Comparison of ENCODE assay signal across 23 cellular contexts in genomic region chr12:66549050-66549389, GRCh38.
"Had no signal": no experiment of that assay in that cellular context is flagged by ENCODE, and none has a peak within 500 bp of the region (broad histone marks: within the 10 kb centered on the region; RNA-seq: fewer than 3 reads in every experiment).

No MANE protein-coding gene starts in this region.

- H2AFZ ChIP-seq: neural progenitor cell had no signal

- H3K4me1 ChIP-seq: esophagus squamous epithelium, neural progenitor cell, stomach had no signal

- H3K9ac ChIP-seq: neural progenitor cell had no signal

- H3K4me2 ChIP-seq: neural progenitor cell had no signal

- H3K27me3 Mint-ChIP-seq: activated naive CD4-positive, alpha-beta T cell treated with anti-CD3 and anti-CD28 coated beads, Interleukin-2, amount 10 ng/mL, durations not matched to agents 7 days and 5 days; activated naive CD8-positive, alpha-beta T cell treated with anti-CD3 and anti-CD28 coated beads, Interleukin-2, amount 50 U/mL, for 24 hours; progenitor cell of endocrine pancreas had no signal

- H3K36me3 ChIP-seq: esophagus squamous epithelium, neural progenitor cell, stomach had no signal

- H3K4me3 ChIP-seq: esophagus squamous epithelium, mucosa of descending colon, neural progenitor cell, skin epidermis, stomach had no signal

- H3K4me3 Mint-ChIP-seq: activated CD4-positive, alpha-beta T cell treated with anti-CD3 and anti-CD28 coated beads, Interleukin-2, amount 10 ng/mL, durations not matched to agents 24 days and 14 days; activated CD8-positive, alpha-beta T cell treated with anti-CD3 and anti-CD28 coated beads for 36 hours; activated naive CD4-positive, alpha-beta T cell treated with anti-CD3 and anti-CD28 coated beads, Interleukin-2, amount 10 ng/mL, durations not matched to agents 7 days and 5 days; activated naive CD8-positive, alpha-beta T cell treated with anti-CD3 and anti-CD28 coated beads, Interleukin-2, amount 50 U/mL, for 24 hours; activated T-cell treated with anti-CD3 and anti-CD28 coated beads, Interleukin-2, amount 50 U/mL, for 4 hours; memory B cell; neural progenitor cell had no signal

- ATAC-seq: activated CD8-positive, alpha-beta T cell treated with anti-CD3 and anti-CD28 coated beads for 36 hours; activated naive CD8-positive, alpha-beta T cell treated with anti-CD3 and anti-CD28 coated beads, Interleukin-2, amount 50 U/mL, for 24 hours; activated T-cell treated with anti-CD3 and anti-CD28 coated beads, Interleukin-2, amount 50 U/mL, for 4 hours; mucosa of descending colon; right cardiac atrium had no signal

- H3K27ac ChIP-seq: esophagus squamous epithelium, neural progenitor cell, skin epidermis, stomach had no signal

- H3K4me1 Mint-ChIP-seq: activated CD4-positive, alpha-beta T cell treated with anti-CD3 and anti-CD28 coated beads, Interleukin-2, amount 10 ng/mL, durations not matched to agents 24 days and 14 days; activated naive CD4-positive, alpha-beta T cell treated with anti-CD3 and anti-CD28 coated beads, Interleukin-2, amount 10 ng/mL, durations not matched to agents 7 days and 5 days; neural progenitor cell had no signal

- H3K36me3 Mint-ChIP-seq: activated naive CD4-positive, alpha-beta T cell treated with anti-CD3 and anti-CD28 coated beads, Interleukin-2, amount 10 ng/mL, durations not matched to agents 7 days and 5 days; memory B cell; naive B cell; neural progenitor cell had no signal

- H3K9me3 Mint-ChIP-seq: activated CD4-positive, alpha-beta T cell treated with anti-CD3 and anti-CD28 coated beads, Interleukin-2, amount 10 ng/mL, durations not matched to agents 24 days and 14 days; activated CD8-positive, alpha-beta T cell treated with anti-CD3 and anti-CD28 coated beads for 36 hours; activated naive CD4-positive, alpha-beta T cell treated with anti-CD3 and anti-CD28 coated beads, Interleukin-2, amount 10 ng/mL, durations not matched to agents 7 days and 5 days; activated naive CD8-positive, alpha-beta T cell treated with anti-CD3 and anti-CD28 coated beads, Interleukin-2, amount 50 U/mL, for 24 hours; activated T-cell treated with anti-CD3 and anti-CD28 coated beads, Interleukin-2, amount 50 U/mL, for 4 hours; memory B cell; neural progenitor cell had no signal

- H3K9me3 ChIP-seq: esophagus squamous epithelium, mucosa of descending colon, stomach had no signal

- H3K27me3 ChIP-seq: esophagus squamous epithelium, neural progenitor cell, stomach had no signal

- DNase-seq: activated CD4-positive, alpha-beta T cell treated with anti-CD3 and anti-CD28 coated beads, Interleukin-2, amount 10 ng/mL, durations not matched to agents 24 days and 14 days; activated CD4-positive, CD25-positive, alpha-beta regulatory T cell; activated CD8-positive, alpha-beta memory T cell treated with anti-CD3 and anti-CD28 coated beads, Interleukin-2, amount 50 U/mL, for 4 hours; activated CD8-positive, alpha-beta T cell treated with anti-CD3 and anti-CD28 coated beads for 36 hours; activated naive CD4-positive, alpha-beta T cell treated with anti-CD3 and anti-CD28 coated beads, Interleukin-2, amount 10 ng/mL, durations not matched to agents 7 days and 5 days; activated naive CD8-positive, alpha-beta T cell treated with anti-CD3 and anti-CD28 coated beads, Interleukin-2, amount 50 U/mL, for 24 hours; activated T-cell treated with anti-CD3 and anti-CD28 coated beads, Interleukin-2, amount 50 U/mL, for 4 hours; aorta; cerebellar nuclear complex; dermis blood vessel endothelial cell; effector memory CD4-positive, alpha-beta T cell; esophagus squamous epithelium; mucosa of descending colon; right cardiac atrium; stimulated activated CD4-positive, alpha-beta T cell treated with anti-CD3 and anti-CD28 coated beads, Interleukin-15, amount 100 ng/mL, for 24 hours; stimulated activated CD4-positive, alpha-beta T cell treated with anti-CD3 and anti-CD28 coated beads, Interleukin-4, amount 100 ng/mL, for 1 hour; stomach; trophoblast cell had no signal

- H3K27ac Mint-ChIP-seq: activated CD4-positive, alpha-beta T cell treated with anti-CD3 and anti-CD28 coated beads, Interleukin-2, amount 10 ng/mL, durations not matched to agents 24 days and 14 days; activated CD8-positive, alpha-beta T cell treated with anti-CD3 and anti-CD28 coated beads for 36 hours; activated naive CD4-positive, alpha-beta T cell treated with anti-CD3 and anti-CD28 coated beads, Interleukin-2, amount 10 ng/mL, durations not matched to agents 7 days and 5 days; activated naive CD8-positive, alpha-beta T cell treated with anti-CD3 and anti-CD28 coated beads, Interleukin-2, amount 50 U/mL, for 24 hours; memory B cell; neural progenitor cell; progenitor cell of endocrine pancreas had no signal
